ENCODE assay signal across 1 cellular context in the genomic region with DNA sequence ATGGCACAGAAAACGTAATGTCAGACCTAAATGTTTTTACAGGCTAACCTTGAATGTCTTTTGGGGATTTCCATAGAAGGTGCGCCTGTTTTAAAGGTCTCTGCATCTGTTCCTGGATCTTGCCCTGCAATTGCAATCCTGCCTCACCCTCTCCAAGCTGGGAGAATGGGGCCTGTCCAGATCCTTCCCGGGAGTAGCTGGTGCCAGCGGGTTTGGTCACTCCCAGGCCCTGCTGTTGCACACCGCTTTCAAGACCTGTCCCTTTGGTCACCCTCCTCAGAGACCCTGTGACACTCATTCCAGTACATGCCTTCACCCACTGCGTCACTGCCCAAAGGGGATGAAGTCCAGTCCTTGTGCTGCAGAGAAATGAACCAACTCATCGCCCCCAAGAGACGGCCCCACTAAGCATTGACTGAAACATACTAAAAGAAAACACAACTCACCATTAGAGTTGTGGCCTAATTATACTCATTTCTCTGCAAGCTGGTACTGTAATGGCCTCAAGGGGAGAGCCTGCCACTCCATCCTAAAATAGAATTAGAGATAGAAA.
TF ChIP-seq lines count a peak whose summit lies in the region.

No MANE protein-coding gene starts in this region.

TF ChIP-seq in K562, 482 proteins besides CTCF, POLR2A, EP300 and RAD21 (continued from another document and continues in another):
- TF ChIP-seq, protein P1, sequence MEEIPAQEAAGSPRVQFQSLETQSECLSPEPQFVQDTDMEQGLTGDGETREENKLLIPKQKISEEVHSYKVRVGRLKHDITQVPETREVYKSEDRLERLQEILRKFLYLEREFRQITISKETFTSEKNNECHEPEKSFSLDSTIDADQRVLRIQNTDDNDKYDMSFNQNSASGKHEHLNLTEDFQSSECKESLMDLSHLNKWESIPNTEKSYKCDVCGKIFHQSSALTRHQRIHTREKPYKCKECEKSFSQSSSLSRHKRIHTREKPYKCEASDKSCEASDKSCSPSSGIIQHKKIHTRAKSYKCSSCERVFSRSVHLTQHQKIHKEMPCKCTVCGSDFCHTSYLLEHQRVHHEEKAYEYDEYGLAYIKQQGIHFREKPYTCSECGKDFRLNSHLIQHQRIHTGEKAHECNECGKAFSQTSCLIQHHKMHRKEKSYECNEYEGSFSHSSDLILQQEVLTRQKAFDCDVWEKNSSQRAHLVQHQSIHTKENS (CRISPR knock-in tag; IDR thresholded peaks at IDR 0.05), result no peak
- TF ChIP-seq TOE1 (IDR thresholded peaks at IDR 0.05; ENCODE audit: borderline replicate concordance), result 0 out of 2 replicates have a peak, but pooled peaks have one; percentile 18
- TF ChIP-seq TOE1 (CRISPR knock-in tag; IDR thresholded peaks at IDR 0.05; ENCODE audit: borderline replicate concordance, low read depth), result no peak
- TF ChIP-seq TCFL5 (CRISPR knock-in tag; conservative IDR thresholded peaks at IDR 0.05), result no peak
- 0 out of 2 replicates have a peak, but pooled peaks have one; percentile 9 for TF ChIP-seq HIVEP1 (CRISPR knock-in tag; IDR thresholded peaks at IDR 0.05)
- no peak for TF ChIP-seq ZNF121 (CRISPR knock-in tag; conservative IDR thresholded peaks at IDR 0.05)
- TF ChIP-seq, protein P2, sequence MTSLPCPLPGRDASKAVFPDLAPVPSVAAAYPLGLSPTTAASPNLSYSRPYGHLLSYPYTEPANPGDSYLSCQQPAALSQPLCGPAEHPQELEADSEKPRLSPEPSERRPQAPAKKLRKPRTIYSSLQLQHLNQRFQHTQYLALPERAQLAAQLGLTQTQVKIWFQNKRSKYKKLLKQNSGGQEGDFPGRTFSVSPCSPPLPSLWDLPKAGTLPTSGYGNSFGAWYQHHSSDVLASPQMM (CRISPR knock-in tag; IDR thresholded peaks at IDR 0.05), result no peak
- TF ChIP-seq, protein P3, sequence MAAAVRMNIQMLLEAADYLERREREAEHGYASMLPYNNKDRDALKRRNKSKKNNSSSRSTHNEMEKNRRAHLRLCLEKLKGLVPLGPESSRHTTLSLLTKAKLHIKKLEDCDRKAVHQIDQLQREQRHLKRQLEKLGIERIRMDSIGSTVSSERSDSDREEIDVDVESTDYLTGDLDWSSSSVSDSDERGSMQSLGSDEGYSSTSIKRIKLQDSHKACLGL (CRISPR knock-in tag; IDR thresholded peaks at IDR 0.05; ENCODE audit: borderline replicate concordance, poor library complexity, severe bottlenecking), result no peak
- TF ChIP-seq, protein P4, sequence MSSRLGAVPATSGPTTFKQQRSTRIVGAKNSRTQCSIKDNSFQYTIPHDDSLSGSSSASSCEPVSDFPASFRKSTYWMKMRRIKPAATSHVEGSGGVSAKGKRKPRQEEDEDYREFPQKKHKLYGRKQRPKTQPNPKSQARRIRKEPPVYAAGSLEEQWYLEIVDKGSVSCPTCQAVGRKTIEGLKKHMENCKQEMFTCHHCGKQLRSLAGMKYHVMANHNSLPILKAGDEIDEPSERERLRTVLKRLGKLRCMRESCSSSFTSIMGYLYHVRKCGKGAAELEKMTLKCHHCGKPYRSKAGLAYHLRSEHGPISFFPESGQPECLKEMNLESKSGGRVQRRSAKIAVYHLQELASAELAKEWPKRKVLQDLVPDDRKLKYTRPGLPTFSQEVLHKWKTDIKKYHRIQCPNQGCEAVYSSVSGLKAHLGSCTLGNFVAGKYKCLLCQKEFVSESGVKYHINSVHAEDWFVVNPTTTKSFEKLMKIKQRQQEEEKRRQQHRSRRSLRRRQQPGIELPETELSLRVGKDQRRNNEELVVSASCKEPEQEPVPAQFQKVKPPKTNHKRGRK (tag; IDR thresholded peaks at IDR 0.05), result peak; percentile 72; the same call in 1 of the 2 replicates
- TF ChIP-seq ZNF408 (CRISPR knock-in tag; IDR thresholded peaks at IDR 0.05; ENCODE audit: low read depth), result no peak
- no peak for TF ChIP-seq SRSF3 (IDR thresholded peaks at IDR 0.05; ENCODE audit: insufficient read depth, low read length)
- 0 out of 2 replicates have a peak, but pooled peaks have one; percentile 16 for TF ChIP-seq NFXL1 (CRISPR knock-in tag; IDR thresholded peaks at IDR 0.05)
- TF ChIP-seq, protein P5, sequence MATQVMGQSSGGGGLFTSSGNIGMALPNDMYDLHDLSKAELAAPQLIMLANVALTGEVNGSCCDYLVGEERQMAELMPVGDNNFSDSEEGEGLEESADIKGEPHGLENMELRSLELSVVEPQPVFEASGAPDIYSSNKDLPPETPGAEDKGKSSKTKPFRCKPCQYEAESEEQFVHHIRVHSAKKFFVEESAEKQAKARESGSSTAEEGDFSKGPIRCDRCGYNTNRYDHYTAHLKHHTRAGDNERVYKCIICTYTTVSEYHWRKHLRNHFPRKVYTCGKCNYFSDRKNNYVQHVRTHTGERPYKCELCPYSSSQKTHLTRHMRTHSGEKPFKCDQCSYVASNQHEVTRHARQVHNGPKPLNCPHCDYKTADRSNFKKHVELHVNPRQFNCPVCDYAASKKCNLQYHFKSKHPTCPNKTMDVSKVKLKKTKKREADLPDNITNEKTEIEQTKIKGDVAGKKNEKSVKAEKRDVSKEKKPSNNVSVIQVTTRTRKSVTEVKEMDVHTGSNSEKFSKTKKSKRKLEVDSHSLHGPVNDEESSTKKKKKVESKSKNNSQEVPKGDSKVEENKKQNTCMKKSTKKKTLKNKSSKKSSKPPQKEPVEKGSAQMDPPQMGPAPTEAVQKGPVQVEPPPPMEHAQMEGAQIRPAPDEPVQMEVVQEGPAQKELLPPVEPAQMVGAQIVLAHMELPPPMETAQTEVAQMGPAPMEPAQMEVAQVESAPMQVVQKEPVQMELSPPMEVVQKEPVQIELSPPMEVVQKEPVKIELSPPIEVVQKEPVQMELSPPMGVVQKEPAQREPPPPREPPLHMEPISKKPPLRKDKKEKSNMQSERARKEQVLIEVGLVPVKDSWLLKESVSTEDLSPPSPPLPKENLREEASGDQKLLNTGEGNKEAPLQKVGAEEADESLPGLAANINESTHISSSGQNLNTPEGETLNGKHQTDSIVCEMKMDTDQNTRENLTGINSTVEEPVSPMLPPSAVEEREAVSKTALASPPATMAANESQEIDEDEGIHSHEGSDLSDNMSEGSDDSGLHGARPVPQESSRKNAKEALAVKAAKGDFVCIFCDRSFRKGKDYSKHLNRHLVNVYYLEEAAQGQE (CRISPR knock-in tag; IDR thresholded peaks at IDR 0.05; ENCODE audit: low read depth), result 0 out of 2 replicates have a peak, but pooled peaks have one; percentile 35
- no peak for TF ChIP-seq ZNF778 (CRISPR knock-in tag; IDR thresholded peaks at IDR 0.05)
- no peak for TF ChIP-seq ZNF436 (CRISPR knock-in tag; IDR thresholded peaks at IDR 0.05)
- no peak for TF ChIP-seq ASH1L (IDR thresholded peaks at IDR 0.05; ENCODE audit: borderline replicate concordance, low read depth, partially characterized antibody)
- TF ChIP-seq YBX1 (IDR thresholded peaks at IDR 0.05), result no peak
- no peak for TF ChIP-seq FOXJ2 (tag; IDR thresholded peaks at IDR 0.05)
- TF ChIP-seq HMG20B (CRISPR knock-in tag; IDR thresholded peaks at IDR 0.05), result peak; percentile 70; the same call in 1 of the 2 replicates
- TF ChIP-seq, protein P6, sequence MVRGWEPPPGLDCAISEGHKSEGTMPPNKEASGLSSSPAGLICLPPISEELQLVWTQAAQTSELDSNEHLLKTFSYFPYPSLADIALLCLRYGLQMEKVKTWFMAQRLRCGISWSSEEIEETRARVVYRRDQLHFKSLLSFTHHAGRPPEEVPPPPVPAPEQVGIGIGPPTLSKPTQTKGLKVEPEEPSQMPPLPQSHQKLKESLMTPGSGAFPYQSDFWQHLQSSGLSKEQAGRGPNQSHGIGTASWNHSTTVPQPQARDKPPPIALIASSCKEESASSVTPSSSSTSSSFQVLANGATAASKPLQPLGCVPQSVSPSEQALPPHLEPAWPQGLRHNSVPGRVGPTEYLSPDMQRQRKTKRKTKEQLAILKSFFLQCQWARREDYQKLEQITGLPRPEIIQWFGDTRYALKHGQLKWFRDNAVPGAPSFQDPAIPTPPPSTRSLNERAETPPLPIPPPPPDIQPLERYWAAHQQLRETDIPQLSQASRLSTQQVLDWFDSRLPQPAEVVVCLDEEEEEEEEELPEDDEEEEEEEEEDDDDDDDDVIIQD (CRISPR knock-in tag; IDR thresholded peaks at IDR 0.05), result no peak
- TF ChIP-seq ZNF217 (CRISPR knock-in tag; IDR thresholded peaks at IDR 0.05), result no peak
- TF ChIP-seq KLF13 (tag; IDR thresholded peaks at IDR 0.05; ENCODE audit: borderline replicate concordance, low read depth), result 0 out of 2 replicates have a peak, but pooled peaks have one; percentile 31
- TF ChIP-seq, protein P7, sequence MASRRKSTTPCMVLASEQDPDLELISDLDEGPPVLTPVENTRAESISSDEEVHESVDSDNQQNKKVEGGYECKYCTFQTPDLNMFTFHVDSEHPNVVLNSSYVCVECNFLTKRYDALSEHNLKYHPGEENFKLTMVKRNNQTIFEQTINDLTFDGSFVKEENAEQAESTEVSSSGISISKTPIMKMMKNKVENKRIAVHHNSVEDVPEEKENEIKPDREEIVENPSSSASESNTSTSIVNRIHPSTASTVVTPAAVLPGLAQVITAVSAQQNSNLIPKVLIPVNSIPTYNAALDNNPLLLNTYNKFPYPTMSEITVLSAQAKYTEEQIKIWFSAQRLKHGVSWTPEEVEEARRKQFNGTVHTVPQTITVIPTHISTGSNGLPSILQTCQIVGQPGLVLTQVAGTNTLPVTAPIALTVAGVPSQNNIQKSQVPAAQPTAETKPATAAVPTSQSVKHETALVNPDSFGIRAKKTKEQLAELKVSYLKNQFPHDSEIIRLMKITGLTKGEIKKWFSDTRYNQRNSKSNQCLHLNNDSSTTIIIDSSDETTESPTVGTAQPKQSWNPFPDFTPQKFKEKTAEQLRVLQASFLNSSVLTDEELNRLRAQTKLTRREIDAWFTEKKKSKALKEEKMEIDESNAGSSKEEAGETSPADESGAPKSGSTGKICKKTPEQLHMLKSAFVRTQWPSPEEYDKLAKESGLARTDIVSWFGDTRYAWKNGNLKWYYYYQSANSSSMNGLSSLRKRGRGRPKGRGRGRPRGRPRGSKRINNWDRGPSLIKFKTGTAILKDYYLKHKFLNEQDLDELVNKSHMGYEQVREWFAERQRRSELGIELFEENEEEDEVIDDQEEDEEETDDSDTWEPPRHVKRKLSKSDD (conservative IDR thresholded peaks at IDR 0.05; ENCODE audit: low read length), result no peak
- no peak for TF ChIP-seq ZNF445 (CRISPR knock-in tag; IDR thresholded peaks at IDR 0.05; ENCODE audit: low read depth)
- no peak for TF ChIP-seq MCM3 (IDR thresholded peaks at IDR 0.05)
- no peak for TF ChIP-seq ARHGAP35 (IDR thresholded peaks at IDR 0.05; ENCODE audit: partially characterized antibody)
- TF ChIP-seq ERF (CRISPR knock-in tag; IDR thresholded peaks at IDR 0.05), result peak; percentile 86; the same call in 1 of the 2 replicates
- no peak for TF ChIP-seq PPARD (CRISPR knock-in tag; IDR thresholded peaks at IDR 0.05)
- TF ChIP-seq TAL1 (IDR thresholded peaks at IDR 0.05), result no peak
- TF ChIP-seq TBP (optimal IDR thresholded peaks at IDR 0.05; ENCODE audit: low read depth, low read length), result no peak
- no peak for TF ChIP-seq PRMT5 (CRISPR knock-in tag; IDR thresholded peaks at IDR 0.05)
- TF ChIP-seq CBX1 (IDR thresholded peaks at IDR 0.05; ENCODE audit: low read depth), result no peak
- TF ChIP-seq HDGF (IDR thresholded peaks at IDR 0.05), result 0 out of 2 replicates have a peak, but pooled peaks have one; percentile 36
- 0 out of 2 replicates have a peak, but pooled peaks have one; percentile 65 for TF ChIP-seq RHOXF2B (CRISPR knock-in tag; conservative IDR thresholded peaks at IDR 0.05)
- TF ChIP-seq, protein P8, sequence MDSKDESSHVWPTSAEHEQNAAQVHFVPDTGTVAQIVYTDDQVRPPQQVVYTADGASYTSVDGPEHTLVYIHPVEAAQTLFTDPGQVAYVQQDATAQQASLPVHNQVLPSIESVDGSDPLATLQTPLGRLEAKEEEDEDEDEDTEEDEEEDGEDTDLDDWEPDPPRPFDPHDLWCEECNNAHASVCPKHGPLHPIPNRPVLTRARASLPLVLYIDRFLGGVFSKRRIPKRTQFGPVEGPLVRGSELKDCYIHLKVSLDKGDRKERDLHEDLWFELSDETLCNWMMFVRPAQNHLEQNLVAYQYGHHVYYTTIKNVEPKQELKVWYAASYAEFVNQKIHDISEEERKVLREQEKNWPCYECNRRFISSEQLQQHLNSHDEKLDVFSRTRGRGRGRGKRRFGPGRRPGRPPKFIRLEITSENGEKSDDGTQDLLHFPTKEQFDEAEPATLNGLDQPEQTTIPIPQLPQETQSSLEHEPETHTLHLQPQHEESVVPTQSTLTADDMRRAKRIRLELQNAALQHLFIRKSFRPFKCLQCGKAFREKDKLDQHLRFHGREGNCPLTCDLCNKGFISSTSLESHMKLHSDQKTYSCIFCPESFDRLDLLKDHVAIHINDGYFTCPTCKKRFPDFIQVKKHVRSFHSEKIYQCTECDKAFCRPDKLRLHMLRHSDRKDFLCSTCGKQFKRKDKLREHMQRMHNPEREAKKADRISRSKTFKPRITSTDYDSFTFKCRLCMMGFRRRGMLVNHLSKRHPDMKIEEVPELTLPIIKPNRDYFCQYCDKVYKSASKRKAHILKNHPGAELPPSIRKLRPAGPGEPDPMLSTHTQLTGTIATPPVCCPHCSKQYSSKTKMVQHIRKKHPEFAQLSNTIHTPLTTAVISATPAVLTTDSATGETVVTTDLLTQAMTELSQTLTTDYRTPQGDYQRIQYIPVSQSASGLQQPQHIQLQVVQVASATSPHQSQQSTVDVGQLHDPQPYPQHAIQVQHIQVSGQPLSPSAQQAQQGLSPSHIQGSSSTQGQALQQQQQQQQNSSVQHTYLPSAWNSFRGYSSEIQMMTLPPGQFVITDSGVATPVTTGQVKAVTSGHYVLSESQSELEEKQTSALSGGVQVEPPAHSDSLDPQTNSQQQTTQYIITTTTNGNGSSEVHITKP (IDR thresholded peaks at IDR 0.05; ENCODE audit: partially characterized antibody), result peak; percentile 34
- TF ChIP-seq, protein P9, sequence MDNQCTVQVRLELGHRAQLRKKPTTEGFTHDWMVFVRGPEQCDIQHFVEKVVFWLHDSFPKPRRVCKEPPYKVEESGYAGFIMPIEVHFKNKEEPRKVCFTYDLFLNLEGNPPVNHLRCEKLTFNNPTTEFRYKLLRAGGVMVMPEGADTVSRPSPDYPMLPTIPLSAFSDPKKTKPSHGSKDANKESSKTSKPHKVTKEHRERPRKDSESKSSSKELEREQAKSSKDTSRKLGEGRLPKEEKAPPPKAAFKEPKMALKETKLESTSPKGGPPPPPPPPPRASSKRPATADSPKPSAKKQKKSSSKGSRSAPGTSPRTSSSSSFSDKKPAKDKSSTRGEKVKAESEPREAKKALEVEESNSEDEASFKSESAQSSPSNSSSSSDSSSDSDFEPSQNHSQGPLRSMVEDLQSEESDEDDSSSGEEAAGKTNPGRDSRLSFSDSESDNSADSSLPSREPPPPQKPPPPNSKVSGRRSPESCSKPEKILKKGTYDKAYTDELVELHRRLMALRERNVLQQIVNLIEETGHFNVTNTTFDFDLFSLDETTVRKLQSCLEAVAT (IDR thresholded peaks at IDR 0.05), result peak; percentile 39 to 45
- TF ChIP-seq HOXB6 (CRISPR knock-in tag; IDR thresholded peaks at IDR 0.05; ENCODE audit: borderline replicate concordance), result no peak; the same call in 1 of the 2 replicates
- TF ChIP-seq ZNF133 (CRISPR knock-in tag; IDR thresholded peaks at IDR 0.05), result no peak
- TF ChIP-seq TEAD4 (IDR thresholded peaks at IDR 0.05; ENCODE audit: low read length), result no peak
- TF ChIP-seq TEAD4 (CRISPR knock-in tag; IDR thresholded peaks at IDR 0.05; ENCODE audit: borderline replicate concordance), result no peak
- no peak for TF ChIP-seq BRF1 (IDR thresholded peaks at IDR 0.05; ENCODE audit: borderline replicate concordance, extremely low read depth, insufficient read length)
- no peak for TF ChIP-seq MIER1 (IDR thresholded peaks at IDR 0.05; ENCODE audit: low read depth)
- 0 out of 2 replicates have a peak, but pooled peaks have one; percentile 26 for TF ChIP-seq JUNB (CRISPR knock-in tag; conservative IDR thresholded peaks at IDR 0.05)
- TF ChIP-seq RFX5 (IDR thresholded peaks at IDR 0.05; ENCODE audit: low read depth, low read length), result no peak
- no peak for TF ChIP-seq TGIF2 (CRISPR knock-in tag; IDR thresholded peaks at IDR 0.05)
